ENCODE assay signal across 8 cellular contexts in the genomic region with DNA sequence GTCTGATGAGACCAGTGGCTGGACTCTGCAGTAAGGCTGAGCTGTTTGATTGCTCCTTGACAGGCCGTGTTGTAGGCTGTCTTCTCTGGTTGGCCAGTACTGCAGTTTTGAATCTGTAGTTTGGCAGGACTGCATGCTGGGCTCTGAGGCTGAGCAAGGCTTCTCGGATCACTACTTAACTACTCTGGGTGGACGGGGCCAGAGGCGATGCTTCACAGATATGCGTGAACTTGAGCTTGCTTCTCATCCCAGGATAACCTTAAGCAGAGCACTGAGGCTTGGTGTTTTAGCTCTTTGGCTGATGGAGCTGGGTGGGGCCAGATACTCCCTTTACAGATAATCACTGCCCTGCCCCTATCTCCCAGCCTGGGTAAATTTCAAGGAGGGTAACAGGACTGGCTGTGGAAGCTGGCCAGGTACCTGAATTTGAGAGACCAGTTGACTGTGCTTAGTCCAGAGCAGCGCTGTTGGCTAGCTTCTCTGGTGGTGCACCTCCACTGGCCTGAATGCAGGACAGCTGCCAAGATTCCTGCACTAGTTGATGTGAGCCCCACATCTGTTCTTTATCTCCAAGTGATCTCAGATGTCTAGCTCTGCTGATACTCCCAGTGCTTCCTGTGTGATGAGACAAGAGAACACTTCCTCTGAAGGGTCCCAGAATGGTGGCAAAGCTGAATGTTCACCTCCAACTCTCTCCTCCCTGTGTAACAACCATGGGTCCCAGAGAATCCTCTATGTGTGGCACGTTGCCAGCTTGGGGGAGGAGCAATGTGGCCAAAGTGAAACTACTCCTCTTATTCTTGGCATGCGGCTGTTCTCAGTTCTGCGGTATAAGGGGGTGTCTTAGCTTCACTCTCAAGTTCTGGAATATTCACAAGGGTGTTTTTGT. TPM values are rescaled to one million over a fixed set of nuclear protein-coding genes. Genes with fewer than 3 reads are reported as not detected.
DNase-seq lines count a peak whose midpoint lies in the region; ATAC-seq, FAIRE-seq and TF ChIP-seq lines count a peak whose summit lies in the region.

No MANE protein-coding gene starts in this region.

- peak overlapping the region; percentile 15 to 45 (median 37) for H3K27ac ChIP-seq in right lobe of liver

- H3K4me3 ChIP-seq in bronchial epithelial cell (ENCODE audit: low read depth, low read length) (no peak overlapping the region), right lobe of liver (peak overlapping the region; percentile 10 to 44 (median 29))

- no peak for TF ChIP-seq POLR2A in right lobe of liver (IDR thresholded peaks at IDR 0.05)

- TF ChIP-seq CTCF in bronchial epithelial cell (IDR thresholded peaks at IDR 0.05; ENCODE audit: insufficient read depth, low read length, severe bottlenecking) (no peak), right lobe of liver (IDR thresholded peaks at IDR 0.05) (no peak)

- 10% methylated on average over 5 of the region's 9 CpGs for WGBS in right lobe of liver (ENCODE audit: insufficient coverage, low coverage, low lambda C conversion rate, missing lambda C conversion rate)

- DNase-seq in COLO829 (ENCODE audit: low spot score) (peak; percentile 87), UCSD-AML1 (lab: John Stamatoyannopoulos, UW; ENCODE audit: unreplicated experiment) (peak; percentile 48), bronchial epithelial cell (ENCODE audit: low read depth) (peak; percentile 14), right lobe of liver (peak; percentile 75 to 87 (median 75)), NCI-H128 (lab: John Stamatoyannopoulos, UW; ENCODE audit: unreplicated experiment) (no peak)
- peak; percentile 19 to 26 for DNase-seq in stimulated activated CD8-positive, alpha-beta memory T cell treated with anti-CD3 and anti-CD28 coated beads, Interleukin-15, amount 100 ng/mL, for 4 hours (ENCODE audit: low read depth in 2 of 2)

- ATAC-seq in HG03342 (IDR thresholded peaks at IDR 0.05; ENCODE audit: unreplicated experiment) (peak; percentile 69), right lobe of liver (peak; percentile 87 to 91 (median 89)), HG02884 (IDR thresholded peaks at IDR 0.05; ENCODE audit: unreplicated experiment) (no peak)

- intact Hi-C loops in right lobe of liver (cut with DNase I): loop anchor here in 1 of 2 donors (10.0 kb wide), 1 partner anchor 63 kb away; no protein-coding TSS in a partner anchor

- no peak for FAIRE-seq in bronchial epithelial cell (lab: Jason Lieb, UNC)

- no peaks in the 10 kb centered on the region for H3K9me3 ChIP-seq in right lobe of liver

- no peaks in the 10 kb centered on the region for H3K27me3 ChIP-seq in bronchial epithelial cell (ENCODE audit: control insufficient read depth, insufficient read depth, low read length)
- H3K27me3 ChIP-seq in right lobe of liver: no peaks in the 10 kb centered on the region

- H3K4me1 ChIP-seq in right lobe of liver: peaks cover 0 to 9% (median 0%) of the 10 kb centered on the region in 4 donors

- no peaks in the 10 kb centered on the region for H3K36me3 ChIP-seq in bronchial epithelial cell (ENCODE audit: control insufficient read depth, insufficient read depth, low read length)
- no peaks in the 10 kb centered on the region for H3K36me3 ChIP-seq in right lobe of liver

RNA-seq across cellular contexts. Expression of gene RPL39L, which starts 37.9 kb away (rescaled TPM):
- total RNA-seq in bronchial epithelial cell: 23.4 and 52.1 TPM in 2 replicates
- 10 to 100 TPM in 1 of 6 experiments, 1 to 10 TPM in 5; 1.2 to 10.5 (median 2.9) TPM for total RNA-seq in right lobe of liver
